23 cellular contexts compared by ENCODE assay signal in genomic region chr17:65324977-65325376, GRCh38.
A peak's percentile ranks its signal among the peaks of the same experiment; 100 is the strongest.
DNase-seq lines count a peak whose midpoint lies in the region; ATAC-seq, FAIRE-seq and TF ChIP-seq lines count a peak whose summit lies in the region.
"Had no signal": no experiment of that assay in that cellular context is flagged by ENCODE, and none has a peak within 500 bp of the region (broad histone marks: within the 10 kb centered on the region; RNA-seq: fewer than 3 reads in every experiment).

No MANE protein-coding gene starts in this region.

- no peaks in the 10 kb centered on the region for H4K20me1 ChIP-seq in HepG2 (ENCODE audit: insufficient read depth, low read length)

- ATAC-seq in body of pancreas (peak; percentile 42), heart left ventricle (peak; percentile 57 to 73 (median 70)), sciatic nerve (peak; percentile 98), GM18867 (IDR thresholded peaks at IDR 0.05; ENCODE audit: unreplicated experiment) (no peak), HepG2 (no peak), HG03135 (IDR thresholded peaks at IDR 0.05; ENCODE audit: unreplicated experiment) (no peak)
- ATAC-seq: A549; activated T-helper 17 cell treated with anti-CD3 and anti-CD28 coated beads, Interleukin-2, amount 50 U/mL, for 72 hours; T-helper 17 cell had no signal

- TF ChIP-seq POLR2A in body of pancreas (IDR thresholded peaks at IDR 0.05) (no peak), heart left ventricle (IDR thresholded peaks at IDR 0.05) (no peak), HepG2 (IDR thresholded peaks at IDR 0.05; ENCODE audit: insufficient read depth in 1 of 2, low read depth in 2 of 2, low read length in 2 of 2) (no peak)

- H3K27ac ChIP-seq in body of pancreas (no peak overlapping the region), heart left ventricle (no peak overlapping the region), HepG2 (ENCODE audit: extremely low read length, insufficient read depth, low read length) (no peak overlapping the region)
- H3K27ac ChIP-seq: A549, KMS-11, neural progenitor cell had no signal

- H3K27me3 ChIP-seq in body of pancreas (no peaks in the 10 kb centered on the region), heart left ventricle (no peaks in the 10 kb centered on the region), HepG2 (ENCODE audit: control insufficient read depth in 1 of 2, insufficient read depth in 2 of 2, low read length in 2 of 2) (peaks cover 0 to 6% of the 10 kb centered on the region in 2 experiments; a peak in 1 of 5 replicates)
- H3K27me3 ChIP-seq: breast epithelium, neural progenitor cell had no signal

- no peak overlapping the region for H2AFZ ChIP-seq in HepG2 (ENCODE audit: low read length)
- H2AFZ ChIP-seq: neural progenitor cell had no signal

- 56 to 58% methylated on average over 2 of the region's 2 CpGs for WGBS in body of pancreas, 2 donors
- WGBS in heart left ventricle, 4 donors, result 68 to 74% (median 72%) methylated on average over 2 of the region's 2 CpGs
- WGBS in HepG2 (ENCODE audit: low lambda C conversion rate), result 52% methylated on average over 2 of the region's 2 CpGs

- no TSS peak for BruUV-seq in HepG2 (replicated peaks; lab: Mats Ljungman, UMichigan)

- H3K9me3 ChIP-seq in body of pancreas (no peaks in the 10 kb centered on the region), heart left ventricle (peaks cover 0 to 3% (median 0%) of the 10 kb centered on the region in 12 donors), HepG2 (ENCODE audit: low read length) (no peaks in the 10 kb centered on the region)
- H3K9me3 ChIP-seq: A549, breast epithelium had no signal

- no peak for TF ChIP-seq CTCF in AG09319 (IDR thresholded peaks at IDR 0.05; ENCODE audit: low read depth, low read length)
- TF ChIP-seq CTCF in body of pancreas (IDR thresholded peaks at IDR 0.05), result no peak
- no peak for TF ChIP-seq CTCF in heart left ventricle (IDR thresholded peaks at IDR 0.05)
- no peak for TF ChIP-seq CTCF in HepG2 (CRISPR knock-in tag; IDR thresholded peaks at IDR 0.05)

- no peak overlapping the region for H3K4me3 ChIP-seq in body of pancreas
- H3K4me3 ChIP-seq in heart left ventricle, result no peak overlapping the region
- H3K4me3 ChIP-seq in HepG2 (replicated peaks in 1 of 3; ENCODE audit: insufficient read depth in 1 of 3, low read depth in 2 of 3, low read length in 3 of 3), result no peak overlapping the region
- H3K4me3 ChIP-seq: A549, breast epithelium, neural progenitor cell had no signal

- no peaks in the 10 kb centered on the region for H3K79me2 ChIP-seq in HepG2 (ENCODE audit: insufficient read depth, low read length)

- CTCF ChIA-PET in HepG2 (lab: Yijun Ruan, JAX; ENCODE audit: low intra/inter-chr PET ratio, low total read pairs), result no interaction called here

- H3K4me1 ChIP-seq in body of pancreas (no peaks in the 10 kb centered on the region), heart left ventricle (peaks cover 0 to 7% (median 0%) of the 10 kb centered on the region in 12 donors), HepG2 (ENCODE audit: insufficient read depth, low read length) (no peaks in the 10 kb centered on the region)
- H3K4me1 ChIP-seq: A549, breast epithelium, neural progenitor cell had no signal

- TF ChIP-seq RAD21 in HepG2 (CRISPR knock-in tag; IDR thresholded peaks at IDR 0.05), result no peak

- no peak overlapping the region for H3K9ac ChIP-seq in HepG2 (ENCODE audit: insufficient read depth, low read depth, low read length)
- H3K9ac ChIP-seq: KMS-11, neural progenitor cell had no signal

- TF ChIP-seq EP300 in HepG2 (IDR thresholded peaks at IDR 0.05; ENCODE audit: low read depth in 2 of 2, low read length in 2 of 2) (no peak), HepG2 (CRISPR knock-in tag; IDR thresholded peaks at IDR 0.05; ENCODE audit: borderline replicate concordance) (no peak)

- intact Hi-C loops in body of pancreas (cut with DNase I), result no loop called here
- intact Hi-C loops in heart left ventricle (cut with DNase I), result no loop called here
- intact Hi-C loops in sciatic nerve (cut with DNase I), result no loop called here
- intact Hi-C loops in HepG2 (cut with micrococcal nuclease; ENCODE audit: unreplicated experiment), result no loop called here

- H3K4me2 ChIP-seq in HepG2 (ENCODE audit: low read depth, low read length), result no peak overlapping the region
- H3K4me2 ChIP-seq: A549, KMS-11, neural progenitor cell had no signal

- in situ Hi-C loops in HepG2 (cut with HindIII; ENCODE audit: extremely low pct_ligation_motif_present, low pct_unique_long_range_greater_than_20kb), result no loop called here

- H3K36me3 ChIP-seq in body of pancreas (replicated peaks in 1 of 2; ENCODE audit: insufficient read depth in 1 of 2, low read depth in 2 of 2) (no peaks in the 10 kb centered on the region), heart left ventricle (no peaks in the 10 kb centered on the region), HepG2 (replicated peaks in 1 of 2; ENCODE audit: control insufficient read depth in 1 of 2, insufficient read depth in 2 of 2, low read length in 2 of 2) (no peaks in the 10 kb centered on the region)
- H3K36me3 ChIP-seq: breast epithelium, neural progenitor cell had no signal

- POLR2A ChIA-PET in HepG2 (lab: Yijun Ruan, JAX), result no interaction called here

- DNase-seq in AG09319 (ENCODE audit: extremely low read depth, low read depth), result peak; percentile 15
- peak in 3 of 4 donors; percentile 14 to 43 (median 18) for DNase-seq in body of pancreas
- DNase-seq in heart left ventricle, result peak in 1 of 5 donors; percentile 25
- no peak for DNase-seq in sciatic nerve (ENCODE audit: low spot score)
- no peak for DNase-seq in HepG2 (ENCODE audit: low spot score)
- no peak for DNase-seq in cortex of kidney (lab: John Stamatoyannopoulos, UW)
- DNase-seq: activated CD4-positive, alpha-beta T cell treated with anti-CD3 and anti-CD28 coated beads for 48 hours; C1 segment of cervical spinal cord; left colon; NCI-H187; NCI-H2227 treated with DMSO at 0.1 percent for 48 hours; SIG-M5; stimulated activated CD8-positive, alpha-beta memory T cell treated with anti-CD3 and anti-CD28 coated beads, Interleukin-4, amount 100 ng/mL, for 48 hours; T-helper 17 cell had no signal

- FAIRE-seq in HepG2 (lab: Jason Lieb, UNC), result no peak
- FAIRE-seq: D721Med, endothelial cell of umbilical vein had no signal

TF ChIP-seq in HepG2, 621 proteins besides CTCF, POLR2A, EP300 and RAD21 (continues in another document):
- TF ChIP-seq IKZF5 (CRISPR knock-in tag; IDR thresholded peaks at IDR 0.05) (no peak), ZNF225 (CRISPR knock-in tag; IDR thresholded peaks at IDR 0.05) (no peak), HMGA1 (CRISPR knock-in tag; conservative IDR thresholded peaks at IDR 0.05) (no peak), TFDP2 (CRISPR knock-in tag; IDR thresholded peaks at IDR 0.05) (no peak), SIX1 (CRISPR knock-in tag; IDR thresholded peaks at IDR 0.05; ENCODE audit: borderline replicate concordance) (no peak), MIER3 (CRISPR knock-in tag; IDR thresholded peaks at IDR 0.05; ENCODE audit: borderline replicate concordance) (no peak)

Comparison
In these comparisons a context has a peak if more than half of its experiments do, and no peak if none do; other contexts are left out.
1. DNase-seq: peak in AG09319 (single experiment) and body of pancreas (3 of 4); none in sciatic nerve (single experiment), HepG2 (single experiment) and cortex of kidney (single experiment).
2. ATAC-seq: peak in body of pancreas (single experiment), heart left ventricle (4 of 4) and sciatic nerve (single experiment); none in GM18867 (single experiment), HepG2 (single experiment) and HG03135 (single experiment).